In the genomic region with DNA sequence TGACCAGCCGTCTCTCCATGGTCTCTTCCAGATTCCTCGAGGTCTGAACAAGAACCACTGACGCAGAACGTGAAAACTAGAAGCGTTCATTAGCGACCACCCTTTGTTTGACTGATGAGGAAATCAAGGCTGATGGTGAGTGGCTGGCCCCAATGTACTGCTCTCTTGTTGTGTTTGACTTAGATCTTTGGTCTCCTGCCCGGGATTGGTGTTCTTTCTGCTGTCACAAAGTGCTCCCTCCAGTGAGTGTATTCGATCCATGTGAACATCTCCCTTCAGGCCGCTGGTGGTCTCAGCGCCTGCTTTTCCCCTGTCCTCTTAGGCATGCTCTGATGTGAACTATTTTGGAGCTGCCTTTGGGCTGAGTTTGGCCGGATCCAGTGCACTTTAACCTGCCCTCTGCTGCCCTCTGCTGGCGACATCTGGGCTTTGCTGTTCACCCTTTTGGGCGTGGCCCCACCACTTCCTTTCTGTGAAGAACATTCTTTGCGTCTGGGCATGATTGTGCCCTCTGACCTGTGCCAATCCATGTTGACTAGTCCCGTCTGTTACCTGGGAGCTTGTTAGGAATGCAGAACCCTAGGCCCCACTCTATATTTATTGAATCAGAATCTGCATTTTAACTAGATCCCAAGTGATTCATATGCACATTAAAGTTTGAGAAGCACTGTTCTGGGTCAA, we compare ENCODE assay signal across 8 cellular contexts.
A peak's percentile ranks its signal among the peaks of the same experiment; 100 is the strongest.
DNase-seq lines count a peak whose midpoint lies in the region; ATAC-seq, FAIRE-seq and TF ChIP-seq lines count a peak whose summit lies in the region.

No MANE protein-coding gene starts in this region.

- no peaks in the 10 kb centered on the region for H3K36me3 ChIP-seq in HepG2 (replicated peaks in 1 of 2; ENCODE audit: control insufficient read depth in 1 of 2, insufficient read depth in 2 of 2, low read length in 2 of 2)

- no peak; a peak in 1 of 4 replicates for TF ChIP-seq EP300 in HepG2 (IDR thresholded peaks at IDR 0.05; ENCODE audit: low read depth in 2 of 2, low read length in 2 of 2)
- TF ChIP-seq EP300 in HepG2 (CRISPR knock-in tag; IDR thresholded peaks at IDR 0.05; ENCODE audit: borderline replicate concordance): peak; percentile 62

- no peaks in the 10 kb centered on the region for H4K20me1 ChIP-seq in HepG2 (ENCODE audit: insufficient read depth, low read length)

- CTCF ChIA-PET in HepG2 (lab: Yijun Ruan, JAX; ENCODE audit: low intra/inter-chr PET ratio, low total read pairs): interaction anchor here (0.6 to 7.8 kb wide), 9 partner anchors 10 to 644 kb away, joined by 3 to 213 read pairs (median 5); a partner anchor contains a TSS

- no peaks in the 10 kb centered on the region for H3K9me3 ChIP-seq in HepG2 (ENCODE audit: low read length)

- H3K27me3 ChIP-seq in HepG2 (ENCODE audit: control insufficient read depth in 1 of 2, insufficient read depth in 2 of 2, low read length in 2 of 2): no peaks in the 10 kb centered on the region

- H3K79me2 ChIP-seq in HepG2 (ENCODE audit: insufficient read depth, low read length): no peaks in the 10 kb centered on the region

- H3K4me2 ChIP-seq in HepG2 (ENCODE audit: low read depth, low read length): peak overlapping the region; percentile 78

- no peak for TF ChIP-seq POLR2A in HepG2 (IDR thresholded peaks at IDR 0.05; ENCODE audit: insufficient read depth in 1 of 2, low read depth in 2 of 2, low read length in 2 of 2)

- TF ChIP-seq RAD21 in HepG2 (CRISPR knock-in tag; IDR thresholded peaks at IDR 0.05): peak; percentile 100

- peak overlapping the region; percentile 97 for H2AFZ ChIP-seq in HepG2 (ENCODE audit: low read length)

- 26% methylated on average over 15 of the region's 15 CpGs for whole genome bisulfite sequencing in HepG2 (ENCODE audit: low lambda C conversion rate)

- peak; percentile 100 for TF ChIP-seq CTCF in HepG2 (CRISPR knock-in tag; IDR thresholded peaks at IDR 0.05)

- in situ Hi-C loops in HepG2 (cut with HindIII; ENCODE audit: extremely low pct_ligation_motif_present, low pct_unique_long_range_greater_than_20kb): loop anchor here (5.0 kb wide), 3 partner anchors 167 to 622 kb away; no protein-coding TSS in a partner anchor

- peak overlapping the region; percentile 4 for H3K27ac ChIP-seq in HepG2 (ENCODE audit: extremely low read length, insufficient read depth, low read length)

- intact Hi-C loops in HepG2 (cut with micrococcal nuclease; ENCODE audit: unreplicated experiment): loop anchor here (1.0 to 5.0 kb wide), 7 partner anchors 64 to 644 kb away; no protein-coding TSS in a partner anchor

- FAIRE-seq in HepG2 (lab: Jason Lieb, UNC): peak; percentile 85

- DNase-seq in Ammon's horn (ENCODE audit: low spot score): peak; percentile 72
- DNase-seq in NCI-H226: peak; percentile 39
- DNase-seq in cerebellum (ENCODE audit: low spot score): peak; percentile 3
- peak; percentile 90 for DNase-seq in HepG2 (ENCODE audit: low spot score)
- DNase-seq in stimulated activated CD4-positive, alpha-beta T cell treated with anti-CD3 and anti-CD28 coated beads, TNF-alpha, amount 100 ng/mL, for 24 hours (ENCODE audit: low read depth in 3 of 3): peak; percentile 52 to 73 (median 60)

- H3K9ac ChIP-seq in HepG2 (ENCODE audit: insufficient read depth, low read depth, low read length): peak overlapping the region; percentile 23

- peaks cover 43% of the 10 kb centered on the region for H3K4me1 ChIP-seq in HepG2 (ENCODE audit: insufficient read depth, low read length)

- POLR2A ChIA-PET in HepG2 (lab: Yijun Ruan, JAX): interaction anchor here (0.5 to 2.5 kb wide), 7 partner anchors 9 to 286 kb away, joined by 3 to 36 read pairs (median 4); a partner anchor contains a TSS

- no TSS peak for BruUV-seq in HepG2 (replicated peaks; lab: Mats Ljungman, UMichigan)

- ATAC-seq in GM19023 (IDR thresholded peaks at IDR 0.05; ENCODE audit: unreplicated experiment) (peak; percentile 99), HG03135 (IDR thresholded peaks at IDR 0.05; ENCODE audit: unreplicated experiment) (peak; percentile 91), HepG2 (peak; percentile 97)
- ATAC-seq in activated CD4-positive, CD25-positive, alpha-beta regulatory T cell treated with anti-CD3 and anti-CD28 coated beads, Interleukin-2, amount 50 U/mL, for 24 hours: peak; percentile 48 to 55

- H3K4me3 ChIP-seq in HepG2 (replicated peaks in 1 of 3; ENCODE audit: insufficient read depth in 1 of 3, low read depth in 2 of 3, low read length in 3 of 3): peak overlapping the region in 1 of 3 experiments; percentile 49; a peak in 2 of 6 replicates

TF ChIP-seq in HepG2, 621 proteins besides CTCF, POLR2A, EP300 and RAD21 (continues in another document):
- TF ChIP-seq DPF2 (CRISPR knock-in tag; IDR thresholded peaks at IDR 0.05; ENCODE audit: borderline replicate concordance, low read depth) (no peak), NFIB (CRISPR knock-in tag; IDR thresholded peaks at IDR 0.05; ENCODE audit: borderline replicate concordance) (no peak), ZNF713 (CRISPR knock-in tag; IDR thresholded peaks at IDR 0.05) (0 out of 2 replicates have a peak, but pooled peaks have one; percentile 87), ZKSCAN5 (CRISPR knock-in tag; IDR thresholded peaks at IDR 0.05) (no peak), TCF12 (IDR thresholded peaks at IDR 0.05) (no peak), TCF12 (CRISPR knock-in tag; IDR thresholded peaks at IDR 0.05) (no peak), ZNF138 (CRISPR knock-in tag; IDR thresholded peaks at IDR 0.05; ENCODE audit: low read depth) (no peak; the same call in 1 of the 2 replicates), CHD2 (IDR thresholded peaks at IDR 0.05; ENCODE audit: low read depth, low read length) (no peak), ZNF180 (CRISPR knock-in tag; IDR thresholded peaks at IDR 0.05; ENCODE audit: borderline replicate concordance, low read depth) (no peak), YEATS4 (CRISPR knock-in tag; IDR thresholded peaks at IDR 0.05; ENCODE audit: borderline replicate concordance) (no peak), TBL1XR1 (IDR thresholded peaks at IDR 0.05; ENCODE audit: borderline replicate concordance, low read length, partially characterized antibody) (peak; percentile 39), MED8 (CRISPR knock-in tag; IDR thresholded peaks at IDR 0.05; ENCODE audit: insufficient replicate concordance) (no peak), PTBP1 (IDR thresholded peaks at IDR 0.05; ENCODE audit: low read depth, low read length, poor library complexity, severe bottlenecking) (no peak), ZFYVE20 (CRISPR knock-in tag; IDR thresholded peaks at IDR 0.05; ENCODE audit: borderline replicate concordance, low read depth) (no peak), ZNF256 (CRISPR knock-in tag; conservative IDR thresholded peaks at IDR 0.05) (no peak)
- TF ChIP-seq, protein P1, sequence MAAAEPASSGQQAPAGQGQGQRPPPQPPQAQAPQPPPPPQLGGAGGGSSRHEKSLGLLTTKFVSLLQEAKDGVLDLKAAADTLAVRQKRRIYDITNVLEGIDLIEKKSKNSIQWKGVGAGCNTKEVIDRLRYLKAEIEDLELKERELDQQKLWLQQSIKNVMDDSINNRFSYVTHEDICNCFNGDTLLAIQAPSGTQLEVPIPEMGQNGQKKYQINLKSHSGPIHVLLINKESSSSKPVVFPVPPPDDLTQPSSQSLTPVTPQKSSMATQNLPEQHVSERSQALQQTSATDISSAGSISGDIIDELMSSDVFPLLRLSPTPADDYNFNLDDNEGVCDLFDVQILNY (CRISPR knock-in tag; conservative IDR thresholded peaks at IDR 0.05): no peak; the same call in 1 of the 2 replicates
- TF ChIP-seq, protein P2, sequence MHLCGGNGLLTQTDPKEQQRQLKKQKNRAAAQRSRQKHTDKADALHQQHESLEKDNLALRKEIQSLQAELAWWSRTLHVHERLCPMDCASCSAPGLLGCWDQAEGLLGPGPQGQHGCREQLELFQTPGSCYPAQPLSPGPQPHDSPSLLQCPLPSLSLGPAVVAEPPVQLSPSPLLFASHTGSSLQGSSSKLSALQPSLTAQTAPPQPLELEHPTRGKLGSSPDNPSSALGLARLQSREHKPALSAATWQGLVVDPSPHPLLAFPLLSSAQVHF (CRISPR knock-in tag; IDR thresholded peaks at IDR 0.05): no peak
- TF ChIP-seq, protein P3, sequence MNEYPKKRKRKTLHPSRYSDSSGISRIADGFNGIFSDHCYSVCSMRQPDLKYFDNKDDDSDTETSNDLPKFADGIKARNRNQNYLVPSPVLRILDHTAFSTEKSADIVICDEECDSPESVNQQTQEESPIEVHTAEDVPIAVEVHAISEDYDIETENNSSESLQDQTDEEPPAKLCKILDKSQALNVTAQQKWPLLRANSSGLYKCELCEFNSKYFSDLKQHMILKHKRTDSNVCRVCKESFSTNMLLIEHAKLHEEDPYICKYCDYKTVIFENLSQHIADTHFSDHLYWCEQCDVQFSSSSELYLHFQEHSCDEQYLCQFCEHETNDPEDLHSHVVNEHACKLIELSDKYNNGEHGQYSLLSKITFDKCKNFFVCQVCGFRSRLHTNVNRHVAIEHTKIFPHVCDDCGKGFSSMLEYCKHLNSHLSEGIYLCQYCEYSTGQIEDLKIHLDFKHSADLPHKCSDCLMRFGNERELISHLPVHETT (CRISPR knock-in tag; conservative IDR thresholded peaks at IDR 0.05): no peak; the same call in 1 of the 2 replicates
- TF ChIP-seq, protein P4, sequence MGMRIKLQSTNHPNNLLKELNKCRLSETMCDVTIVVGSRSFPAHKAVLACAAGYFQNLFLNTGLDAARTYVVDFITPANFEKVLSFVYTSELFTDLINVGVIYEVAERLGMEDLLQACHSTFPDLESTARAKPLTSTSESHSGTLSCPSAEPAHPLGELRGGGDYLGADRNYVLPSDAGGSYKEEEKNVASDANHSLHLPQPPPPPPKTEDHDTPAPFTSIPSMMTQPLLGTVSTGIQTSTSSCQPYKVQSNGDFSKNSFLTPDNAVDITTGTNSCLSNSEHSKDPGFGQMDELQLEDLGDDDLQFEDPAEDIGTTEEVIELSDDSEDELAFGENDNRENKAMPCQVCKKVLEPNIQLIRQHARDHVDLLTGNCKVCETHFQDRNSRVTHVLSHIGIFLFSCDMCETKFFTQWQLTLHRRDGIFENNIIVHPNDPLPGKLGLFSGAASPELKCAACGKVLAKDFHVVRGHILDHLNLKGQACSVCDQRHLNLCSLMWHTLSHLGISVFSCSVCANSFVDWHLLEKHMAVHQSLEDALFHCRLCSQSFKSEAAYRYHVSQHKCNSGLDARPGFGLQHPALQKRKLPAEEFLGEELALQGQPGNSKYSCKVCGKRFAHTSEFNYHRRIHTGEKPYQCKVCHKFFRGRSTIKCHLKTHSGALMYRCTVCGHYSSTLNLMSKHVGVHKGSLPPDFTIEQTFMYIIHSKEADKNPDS (CRISPR knock-in tag; IDR thresholded peaks at IDR 0.05): no peak

Comparison
In these comparisons a context has a peak if more than half of its experiments do, and no peak if none do; other contexts are left out.
1. DNase-seq: peak in every context shown above with its lines; median percentile 90 in HepG2; 72 in Ammon's horn; 60 in stimulated activated CD4-positive, alpha-beta T cell treated with anti-CD3 and anti-CD28 coated beads, TNF-alpha, amount 100 ng/mL, for 24 hours; 39 in NCI-H226; 3 in cerebellum.